ENCODE assay signal across 19 cellular contexts in the genomic region with DNA sequence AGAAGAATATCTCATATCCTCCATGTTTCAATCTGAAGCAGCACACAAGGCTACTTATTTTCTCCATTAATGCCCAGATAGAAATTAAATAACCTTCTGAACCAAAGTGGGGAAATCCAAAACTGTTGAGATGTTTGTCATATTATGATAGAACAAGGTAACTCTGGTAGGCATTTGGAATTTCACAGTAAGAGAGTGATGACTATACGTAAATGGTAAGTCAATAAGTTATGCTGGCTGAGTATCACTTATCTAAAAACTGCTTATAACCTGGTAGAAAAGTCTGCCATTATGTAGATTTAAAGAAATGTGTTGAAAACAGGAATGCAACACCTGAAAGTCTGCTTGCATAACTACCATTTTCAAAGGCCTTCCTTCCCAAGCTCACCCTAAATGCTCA. TPM values are rescaled to one million over a fixed set of nuclear protein-coding genes. Genes with fewer than 3 reads are reported as not detected.
DNase-seq lines count a peak whose midpoint lies in the region; ATAC-seq, FAIRE-seq and TF ChIP-seq lines count a peak whose summit lies in the region.
"Had no signal": no experiment of that assay in that cellular context is flagged by ENCODE, and none has a peak within 500 bp of the region (broad histone marks: within the 10 kb centered on the region; RNA-seq: fewer than 3 reads in every experiment).

No MANE protein-coding gene starts in this region.

- ATAC-seq in GM23338 (no peak), T-helper 17 cell (no peak), upper lobe of right lung (no peak)
- ATAC-seq: HCT116 had no signal

- H3K36me3 Mint-ChIP-seq in GM23338 (ENCODE audit: low read depth) (no peaks in the 10 kb centered on the region; the same call in 2 of the 3 replicates), T-helper 17 cell (ENCODE audit: low read depth) (peaks cover 7% of the 10 kb centered on the region), neural crest cell (ENCODE audit: low read depth) (peaks cover 10% of the 10 kb centered on the region)

- H3K4me1 Mint-ChIP-seq in GM23338 (peaks cover 18% of the 10 kb centered on the region), T-helper 17 cell (no peaks in the 10 kb centered on the region), neural crest cell (no peaks in the 10 kb centered on the region)
- H3K4me1 Mint-ChIP-seq: CD4-positive, alpha-beta memory T cell had no signal

- no peaks in the 10 kb centered on the region for H3K36me3 ChIP-seq in GM23338 (ENCODE audit: insufficient read depth)
- peaks cover 3 to 5% of the 10 kb centered on the region in 2 experiments for H3K36me3 ChIP-seq in keratinocyte (ENCODE audit: control insufficient read depth in 2 of 2, extremely low read depth in 1 of 2, insufficient read depth in 2 of 2, low read length in 2 of 2)
- peaks cover 18% of the 10 kb centered on the region for H3K36me3 ChIP-seq in upper lobe of right lung

- peak; percentile 26 for FAIRE-seq in keratinocyte (lab: Jason Lieb, UNC)
- FAIRE-seq: H1 had no signal

- H3K27me3 Mint-ChIP-seq in GM23338 (ENCODE audit: insufficient read depth, low read depth, poor library complexity) (no peaks in the 10 kb centered on the region), T-helper 17 cell (no peaks in the 10 kb centered on the region), neural crest cell (ENCODE audit: low read depth) (no peaks in the 10 kb centered on the region)
- H3K27me3 Mint-ChIP-seq: CD4-positive, alpha-beta memory T cell had no signal

- H3K9me3 Mint-ChIP-seq in GM23338 (no peaks in the 10 kb centered on the region), neural crest cell (no peaks in the 10 kb centered on the region)
- H3K9me3 Mint-ChIP-seq: CD4-positive, alpha-beta memory T cell; H9 had no signal

- no peaks in the 10 kb centered on the region for H3K9me3 ChIP-seq in T-helper 17 cell (ENCODE audit: control insufficient read depth, low read length, poor library complexity, severe bottlenecking)
- H3K9me3 ChIP-seq in keratinocyte (ENCODE audit: control insufficient read depth, low read depth, low read length): no peaks in the 10 kb centered on the region
- H3K9me3 ChIP-seq in upper lobe of right lung: no peaks in the 10 kb centered on the region

- TF ChIP-seq CTCF in GM23338 (conservative IDR thresholded peaks at IDR 0.05; ENCODE audit: low read depth in 2 of 2): no peak
- no peak for TF ChIP-seq CTCF in keratinocyte (optimal IDR thresholded peaks at IDR 0.05 in 1 of 3, IDR thresholded peaks at IDR 0.05 in 1 of 3, conservative IDR thresholded peaks at IDR 0.05 in 1 of 3; ENCODE audit: extremely low read depth in 1 of 3, insufficient read depth in 2 of 3, low read length in 3 of 3)
- TF ChIP-seq CTCF in neural crest cell (conservative IDR thresholded peaks at IDR 0.05): no peak
- TF ChIP-seq CTCF in upper lobe of right lung (IDR thresholded peaks at IDR 0.05): no peak

- H3K9ac ChIP-seq in keratinocyte (ENCODE audit: control insufficient read depth, extremely low read depth, insufficient read depth, low read length): no peak overlapping the region

- no peaks in the 10 kb centered on the region for H3K79me2 ChIP-seq in GM23338 (replicated peaks; ENCODE audit: insufficient read depth)
- no peaks in the 10 kb centered on the region for H3K79me2 ChIP-seq in keratinocyte (ENCODE audit: control insufficient read depth, insufficient read depth, low read length)

- H3K9me2 ChIP-seq in GM23338 (ENCODE audit: insufficient read depth): no peaks in the 10 kb centered on the region

- H3K4me3 ChIP-seq in GM23338 (no peak overlapping the region), keratinocyte (ENCODE audit: control insufficient read depth in 2 of 3, extremely low read depth in 1 of 3, insufficient read depth in 2 of 3, low read depth in 1 of 3, low read length in 3 of 3) (no peak overlapping the region), upper lobe of right lung (no peak overlapping the region)

- H3K27me3 ChIP-seq in GM23338 (ENCODE audit: insufficient read depth) (no peaks in the 10 kb centered on the region), keratinocyte (ENCODE audit: control insufficient read depth, extremely low read depth, insufficient read depth, low read length) (no peaks in the 10 kb centered on the region), upper lobe of right lung (no peaks in the 10 kb centered on the region)

- H3K27ac ChIP-seq in GM23338 (ENCODE audit: low read depth) (no peak overlapping the region), keratinocyte (ENCODE audit: control insufficient read depth, insufficient read depth, low read length) (no peak overlapping the region), upper lobe of right lung (no peak overlapping the region)

- H2AFZ ChIP-seq in GM23338 (no peak overlapping the region), keratinocyte (ENCODE audit: control insufficient read depth, low read length) (no peak overlapping the region)

- intact Hi-C loops in upper lobe of right lung (cut with DNase I): no loop called here

- no peaks in the 10 kb centered on the region for H4K20me1 ChIP-seq in GM23338 (replicated peaks; ENCODE audit: insufficient read depth)
- no peaks in the 10 kb centered on the region for H4K20me1 ChIP-seq in keratinocyte (ENCODE audit: control insufficient read depth, extremely low read depth, insufficient read depth, low read length)

- H3K9me1 ChIP-seq in keratinocyte (ENCODE audit: control insufficient read depth, extremely low read depth, insufficient read depth, low read length): no peaks in the 10 kb centered on the region

- H3K27ac Mint-ChIP-seq in GM23338 (peak overlapping the region; percentile 22; the same call in 1 of the 2 replicates), T-helper 17 cell (peak overlapping the region; percentile 6), neural crest cell (ENCODE audit: unreplicated experiment) (peak overlapping the region; percentile 8)

- H3F3A ChIP-seq in GM23338 (replicated peaks; ENCODE audit: low read depth): no peaks in the 10 kb centered on the region

- peaks cover 5% of the 10 kb centered on the region for H3K4me1 ChIP-seq in GM23338 (ENCODE audit: insufficient read depth)
- peaks cover 15% of the 10 kb centered on the region for H3K4me1 ChIP-seq in keratinocyte (ENCODE audit: control insufficient read depth, extremely low read depth, insufficient read depth, low read length)
- H3K4me1 ChIP-seq in upper lobe of right lung: no peaks in the 10 kb centered on the region

- dilution Hi-C loops in keratinocyte (cut with MboI; ENCODE audit: extremely low pct_ligation_motif_present, low sequenced_read_pairs): no loop called here

- peak; percentile 21 for DNase-seq in GM23338 (ENCODE audit: low spot score)
- no peak for DNase-seq in T-helper 17 cell
- DNase-seq in keratinocyte (ENCODE audit: low read depth, low spot score): no peak
- no peak for DNase-seq in neural crest cell (ENCODE audit: low read depth, low spot score)
- DNase-seq in NCI-H146 (lab: John Stamatoyannopoulos, UW): no peak
- no peak for DNase-seq in upper lobe of right lung
- DNase-seq in stimulated activated CD4-positive, alpha-beta T cell treated with anti-CD3 and anti-CD28 coated beads, Interleukin-15, amount 100 ng/mL, for 24 hours: no peak
- no peak for DNase-seq in NCI-H2029 treated with DMSO at 0.1 percent for 48 hours (lab: John Stamatoyannopoulos, UW)
- DNase-seq: C1 segment of cervical spinal cord; Calu3; CD4-positive, alpha-beta memory T cell; COR-L47; DMS53; DMS79 treated with DMSO at 0.1 percent for 48 hours; GF-D8; H9 had no signal

- H3K4me2 ChIP-seq in GM23338 (no peak overlapping the region), keratinocyte (ENCODE audit: control insufficient read depth, extremely low read depth, insufficient read depth, low read depth, low read length) (no peak overlapping the region)

- H3K4me3 Mint-ChIP-seq in GM23338 (no peak overlapping the region), T-helper 17 cell (no peak overlapping the region), neural crest cell (no peak overlapping the region)
- H3K4me3 Mint-ChIP-seq: CD4-positive, alpha-beta memory T cell; H9 had no signal

TF ChIP-seq in GM23338, 12 proteins besides CTCF, POLR2A, EP300 and RAD21 (continues in another document):
- TF ChIP-seq STAT1 (IDR thresholded peaks at IDR 0.05; ENCODE audit: unreplicated experiment): no peak
- TF ChIP-seq NANOG (IDR thresholded peaks at IDR 0.05; ENCODE audit: borderline replicate concordance): no peak
- TF ChIP-seq ETS1 (IDR thresholded peaks at IDR 0.05): no peak
- TF ChIP-seq ZNF114 (CRISPR knock-in tag; IDR thresholded peaks at IDR 0.05): no peak
- no peak for TF ChIP-seq ZNF331 (CRISPR knock-in tag; IDR thresholded peaks at IDR 0.05; ENCODE audit: low read depth)
- TF ChIP-seq POLR2AphosphoS5 (IDR thresholded peaks at IDR 0.05; ENCODE audit: low read depth): no peak
- no peak for TF ChIP-seq EZH2phosphoT487 (IDR thresholded peaks at IDR 0.05; ENCODE audit: unreplicated experiment)
- no peak for TF ChIP-seq CREB1 (CRISPR knock-in tag; IDR thresholded peaks at IDR 0.05; ENCODE audit: low read depth)
- TF ChIP-seq JUNB (IDR thresholded peaks at IDR 0.05; ENCODE audit: unreplicated experiment): no peak

RNA-seq across cellular contexts. Expression of gene SLC12A8, which starts 17.2 kb away (rescaled TPM):
- 10.1 and 15.9 TPM in 2 replicates for total RNA-seq in GM23338 (2014; rRNA removed; shearing (Covaris generic))
- 4.6 and 6.9 TPM in 2 replicates for polyA plus RNA-seq in GM23338 (2016; fragmentation: Nextera tagmentation; extraction: Ambion mirVana)
- total RNA-seq in T-helper 17 cell: under 1 TPM in 1 of 2 donors, not detected in 1; 0.40 TPM
- 6.9 to 10.1 TPM (median 9.2 TPM) in 3 replicates for polyA plus RNA-seq in keratinocyte
- polyA plus RNA-seq in keratinocyte (2011; ENCODE audit: low read depth): 2.1 TPM
- polyA plus RNA-seq in keratinocyte (2011; cell fraction: cytosol; rRNA removed): 5.6 and 5.8 TPM in 2 replicates
- 18.1 and 22.1 TPM in 2 replicates for polyA plus RNA-seq in keratinocyte (2011; cell fraction: nucleus; rRNA removed)
- polyA plus RNA-seq in keratinocyte (2012; ENCODE audit: low replicate concordance): 5.7 and 6.9 TPM in 2 replicates
- polyA minus RNA-seq in keratinocyte: 16.7 to 19.5 TPM (median 17.8 TPM) in 3 replicates
- polyA minus RNA-seq in keratinocyte (2011; cell fraction: cytosol; rRNA and poly(A)+ RNA removed): 10.6 TPM
- polyA minus RNA-seq in keratinocyte (2011; cell fraction: nucleus; rRNA and poly(A)+ RNA removed): 15.8 and 25.9 TPM in 2 replicates
- total RNA-seq in neural crest cell: 2.7 and 2.9 TPM in 2 replicates
- total RNA-seq in upper lobe of right lung: 11.8 TPM
- total RNA-seq: CD4-positive, alpha-beta memory T cell; G401 had no signal
- polyA plus RNA-seq: CD4-positive, alpha-beta memory T cell had no signal
